21 cellular contexts compared by ENCODE assay signal in genomic region chr6:133348846-133349245, GRCh38.
DNase-seq lines count a peak whose midpoint lies in the region; ATAC-seq and TF ChIP-seq lines count a peak whose summit lies in the region.
"Had no signal": no experiment of that assay in that cellular context is flagged by ENCODE, and none has a peak within 500 bp of the region (broad histone marks: within the 10 kb centered on the region; RNA-seq: fewer than 3 reads in every experiment).

No MANE protein-coding gene starts in this region.

- no peaks in the 10 kb centered on the region for H3K36me3 ChIP-seq in HEK293 (ENCODE audit: control insufficient read depth in 2 of 2, insufficient read depth in 1 of 2, low read length in 2 of 2)
- H3K36me3 ChIP-seq in mesendoderm (ENCODE audit: control insufficient read depth, insufficient read depth, low read length) = no peaks in the 10 kb centered on the region
- H3K36me3 ChIP-seq in effector memory CD4-positive, alpha-beta T cell (ENCODE audit: control insufficient read depth, insufficient read depth, low read length) = no peaks in the 10 kb centered on the region
- H3K36me3 ChIP-seq: BE2C had no signal

- TF ChIP-seq CTCF in HEK293 (tag by site-specific recombination; IDR thresholded peaks at IDR 0.05) = no peak

- H3K79me1 ChIP-seq in mesendoderm (ENCODE audit: low read length) = no peaks in the 10 kb centered on the region

- no peak overlapping the region for H3K56ac ChIP-seq in mesendoderm (ENCODE audit: low read length)

- no peak overlapping the region for H2BK120ac ChIP-seq in mesendoderm (ENCODE audit: low read depth, low read length)

- no peak overlapping the region for H4K5ac ChIP-seq in mesendoderm (ENCODE audit: low read length)

- H3K27ac ChIP-seq in HEK293 (ENCODE audit: extremely low read depth, low read depth, low read length) = no peak overlapping the region
- no peak overlapping the region for H3K27ac ChIP-seq in mesendoderm (ENCODE audit: low read depth, low read length)
- no peak overlapping the region for H3K27ac ChIP-seq in effector memory CD4-positive, alpha-beta T cell (ENCODE audit: insufficient read depth, low read length, poor library complexity, severe bottlenecking)
- H3K27ac ChIP-seq: BLaER1 had no signal

- H3K4ac ChIP-seq in mesendoderm (ENCODE audit: low read depth, low read length) = no peak overlapping the region

- H3K18ac ChIP-seq in mesendoderm (ENCODE audit: low read length) = no peak overlapping the region

- H2BK15ac ChIP-seq in mesendoderm (replicated peaks; ENCODE audit: low read depth) = no peak overlapping the region

- no peak overlapping the region for H3K23ac ChIP-seq in mesendoderm (ENCODE audit: low read length)

- DNase-seq in M059J (ENCODE audit: low read depth) = peak; percentile 15
- DNase-seq in mesendoderm = peak; percentile 23
- no peak for DNase-seq in GDM1 (lab: John Stamatoyannopoulos, UW)
- no peak for DNase-seq in effector memory CD4-positive, alpha-beta T cell
- DNase-seq in stimulated activated CD4-positive, alpha-beta T cell treated with anti-CD3 and anti-CD28 coated beads, Interleukin-2, amount 100 ng/mL, for 48 hours = no peak
- DNase-seq: 8988T; ACHN; BE2C; C1 segment of cervical spinal cord; CD4-positive, alpha-beta memory T cell; CD4-positive, CD25-positive, alpha-beta regulatory T cell; CD8-positive, alpha-beta memory T cell; COR-L47; DMS 273 treated with DMSO at 0.1 percent for 48 hours; DMS153; DMS53; DMS79 had no signal

- no peak overlapping the region for H4K8ac ChIP-seq in mesendoderm (ENCODE audit: low read depth, low read length)

- H3K4me1 ChIP-seq in HEK293 (ENCODE audit: control insufficient read depth, insufficient read depth, low read length) (peaks cover 47% of the 10 kb centered on the region), mesendoderm (ENCODE audit: control insufficient read depth, low read depth, low read length) (no peaks in the 10 kb centered on the region)
- H3K4me1 ChIP-seq in effector memory CD4-positive, alpha-beta T cell (ENCODE audit: control insufficient read depth, insufficient read depth, low read length, poor library complexity, severe bottlenecking) = no peaks in the 10 kb centered on the region
- H3K4me1 ChIP-seq: BLaER1 had no signal

- CTCF ChIA-PET in HEK293 (lab: Yijun Ruan, JAX) = interaction anchor here (0.6 kb wide), 1 partner anchor 387 kb away, joined by 5 read pairs; no protein-coding TSS in a partner anchor

- no CpG with 5 or more reads among the region's 3 CpGs for WGBS in mesendoderm (ENCODE audit: extremely low coverage, insufficient coverage, low lambda C conversion rate)

- no peak for ATAC-seq in HG02852 (IDR thresholded peaks at IDR 0.05; ENCODE audit: unreplicated experiment)
- ATAC-seq: GM12878 had no signal

- no peaks in the 10 kb centered on the region for H3K9me3 ChIP-seq in HEK293 (ENCODE audit: control insufficient read depth, insufficient read depth, low read depth, low read length)
- H3K9me3 ChIP-seq in effector memory CD4-positive, alpha-beta T cell (ENCODE audit: control insufficient read depth, low read length) = no peaks in the 10 kb centered on the region
- H3K9me3 ChIP-seq: BE2C had no signal

- H3K4me3 ChIP-seq in HEK293 (ENCODE audit: low read depth, low read length) (no peak overlapping the region), mesendoderm (ENCODE audit: low read length) (no peak overlapping the region)
- no peak overlapping the region for H3K4me3 ChIP-seq in effector memory CD4-positive, alpha-beta T cell (ENCODE audit: insufficient read depth, low read depth, low read length, poor library complexity, severe bottlenecking)
- H3K4me3 ChIP-seq: BLaER1, GM12878 had no signal

- H3K9ac ChIP-seq in mesendoderm (ENCODE audit: low read length) = no peak overlapping the region
- H3K9ac ChIP-seq: BLaER1 had no signal

- POLR2A ChIA-PET in HEK293 (lab: Yijun Ruan, JAX) = no interaction called here

- H2AK5ac ChIP-seq in mesendoderm (ENCODE audit: low read length) = no peak overlapping the region

- H3K27me3 ChIP-seq in mesendoderm (ENCODE audit: insufficient read depth, low read length, poor library complexity) = no peaks in the 10 kb centered on the region
- no peaks in the 10 kb centered on the region for H3K27me3 ChIP-seq in effector memory CD4-positive, alpha-beta T cell (replicated peaks; ENCODE audit: control insufficient read depth, insufficient read depth, low read length, poor library complexity, severe bottlenecking)
- H3K27me3 ChIP-seq: BE2C, BLaER1 had no signal

- no peaks in the 10 kb centered on the region for H3K79me2 ChIP-seq in mesendoderm (ENCODE audit: control insufficient read depth, insufficient read depth, low read length)

- H2BK5ac ChIP-seq in mesendoderm (ENCODE audit: low read length) = no peak overlapping the region

- H3K4me2 ChIP-seq in mesendoderm (ENCODE audit: low read length) = no peak overlapping the region
- H3K4me2 ChIP-seq: BLaER1 had no signal

TF ChIP-seq in HEK293, 187 proteins besides CTCF, POLR2A, EP300 and RAD21:
- TF ChIP-seq MZF1 (tag by site-specific recombination; IDR thresholded peaks at IDR 0.05; ENCODE audit: borderline replicate concordance) (peak; percentile 65; the same call in 1 of the 2 replicates), ZNF311 (tag by site-specific recombination; IDR thresholded peaks at IDR 0.05; ENCODE audit: borderline replicate concordance) (no peak), ZNF623 (tag by site-specific recombination; IDR thresholded peaks at IDR 0.05) (peak; percentile 76)

Comparison
In these comparisons a context has a peak if more than half of its experiments do, and no peak if none do; other contexts are left out.
1. DNase-seq: peak in M059J (single experiment) and mesendoderm (single experiment); none in GDM1 (single experiment), effector memory CD4-positive, alpha-beta T cell (0 of 3) and stimulated activated CD4-positive, alpha-beta T cell treated with anti-CD3 and anti-CD28 coated beads, Interleukin-2, amount 100 ng/mL, for 48 hours (0 of 2).